8 cellular contexts compared by ENCODE assay signal in the genomic region with DNA sequence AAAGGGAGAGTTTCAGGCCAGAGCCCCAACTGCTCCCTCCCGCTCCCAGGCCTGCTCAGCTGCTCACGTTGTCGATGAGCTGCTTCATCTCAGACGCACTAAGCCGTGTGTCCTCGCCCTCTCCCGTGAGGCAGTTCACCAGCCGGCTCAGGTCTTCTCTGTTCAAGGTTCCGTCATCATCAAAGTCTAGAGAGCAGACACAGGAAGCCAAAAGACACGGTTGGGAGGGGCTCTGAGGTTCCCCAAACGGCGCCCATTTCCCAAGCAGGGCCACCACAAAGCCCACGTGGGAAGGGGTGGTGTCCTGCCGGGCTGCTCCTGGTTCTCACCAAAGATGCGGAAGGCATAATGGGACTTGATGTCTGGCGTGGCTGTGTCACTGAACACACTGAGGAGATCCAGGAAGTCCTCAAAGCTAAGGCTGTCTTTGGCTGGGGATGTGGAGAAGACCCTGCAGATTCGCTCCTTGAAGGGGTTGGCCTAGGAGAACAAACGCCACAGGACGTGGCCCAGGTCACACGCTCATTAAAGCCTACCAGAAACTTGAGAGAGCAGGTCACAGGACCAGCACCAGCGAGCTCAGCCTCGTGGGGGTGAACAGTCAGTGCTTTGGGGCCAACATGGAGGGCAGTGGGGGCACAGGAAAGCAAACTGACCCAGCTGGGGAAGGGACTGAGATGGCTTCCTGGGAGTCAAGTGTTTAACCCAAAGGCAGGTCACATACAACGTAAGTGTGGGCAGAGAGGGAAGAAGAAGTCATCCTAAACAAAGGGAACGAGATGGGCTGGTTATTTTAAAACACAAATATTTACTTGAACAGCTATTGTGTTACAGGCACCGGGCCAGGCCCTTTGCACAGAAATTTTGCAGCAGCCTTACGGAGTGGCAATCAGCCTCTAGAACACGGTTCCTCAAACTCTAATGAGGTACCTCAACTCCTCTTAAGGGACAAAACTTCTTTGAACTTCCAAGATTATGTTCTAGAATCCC. TPM values are rescaled to one million over a fixed set of nuclear protein-coding genes. Genes with fewer than 3 reads are reported as not detected.
DNase-seq lines count a peak whose midpoint lies in the region; ATAC-seq and TF ChIP-seq lines count a peak whose summit lies in the region.

No MANE protein-coding gene starts in this region.

- no peaks in the 10 kb centered on the region for H3K27me3 Mint-ChIP-seq in effector memory CD8-positive, alpha-beta T cell

- peaks cover 76% of the 10 kb centered on the region for H3K36me3 Mint-ChIP-seq in effector memory CD8-positive, alpha-beta T cell (ENCODE audit: insufficient read depth)

- H3K36me3 ChIP-seq in ovary, result no peaks in the 10 kb centered on the region

- DNase-seq in activated CD4-positive, alpha-beta T cell treated with anti-CD3 and anti-CD28 coated beads, Interleukin-2, amount 50 U/mL, for 1 hour, result peak; percentile 84
- peak; percentile 80 to 83 (median 80) for DNase-seq in effector memory CD8-positive, alpha-beta T cell
- DNase-seq in stimulated activated CD4-positive, alpha-beta T cell treated with anti-CD3 and anti-CD28 coated beads, Interleukin-2, amount 100 ng/mL, for 24 hours, result peak; percentile 66
- DNase-seq in omental fat pad (ENCODE audit: low spot score), result no peak
- DNase-seq in ovary, result no peak

- ATAC-seq in GM19395 (IDR thresholded peaks at IDR 0.05; ENCODE audit: unreplicated experiment), result peak; percentile 32
- peak; percentile 69 for ATAC-seq in effector memory CD8-positive, alpha-beta T cell (replicated peaks)
- ATAC-seq in omental fat pad (ENCODE audit: low FRiP score), result no peak
- no peak for ATAC-seq in HG02571 (IDR thresholded peaks at IDR 0.05; ENCODE audit: unreplicated experiment)
- no peak for ATAC-seq in HG02623 (IDR thresholded peaks at IDR 0.05; ENCODE audit: unreplicated experiment)

- no peak for TF ChIP-seq EP300 in ovary (IDR thresholded peaks at IDR 0.05)

- H3K27me3 ChIP-seq in ovary, result no peaks in the 10 kb centered on the region

- H3K9me3 Mint-ChIP-seq in effector memory CD8-positive, alpha-beta T cell, result no peaks in the 10 kb centered on the region

- H3K4me1 ChIP-seq in ovary (ENCODE audit: insufficient read depth), result peaks cover 4% of the 10 kb centered on the region

- 70 to 73% (median 72%) methylated on average over 27 of the region's 27 CpGs for WGBS in ovary, 3 donors

- peaks cover 45% of the 10 kb centered on the region in 2 donors for H3K4me1 Mint-ChIP-seq in effector memory CD8-positive, alpha-beta T cell (ENCODE audit: low read depth in 2 of 2)

- H3K27ac ChIP-seq in ovary, result no peak overlapping the region

- TF ChIP-seq CTCF in omental fat pad (IDR thresholded peaks at IDR 0.05) (no peak), ovary (IDR thresholded peaks at IDR 0.05) (no peak)

- no peak for TF ChIP-seq POLR2A in ovary (IDR thresholded peaks at IDR 0.05)

- intact Hi-C loops in ovary (cut with DNase I), result loop anchor here in 1 of 4 donors (5.0 kb wide), 1 partner anchor 69 kb away; no protein-coding TSS in a partner anchor

- no peaks in the 10 kb centered on the region for H3K9me3 ChIP-seq in ovary

- peak overlapping the region; percentile 97 to 98 for H3K27ac Mint-ChIP-seq in effector memory CD8-positive, alpha-beta T cell

- no peak overlapping the region for H3K4me3 ChIP-seq in ovary

- peak overlapping the region; percentile 82 to 85 for H3K4me3 Mint-ChIP-seq in effector memory CD8-positive, alpha-beta T cell

RNA-seq across cellular contexts. Expression of a gene that starts 2.4 kb away (rescaled TPM):
- total RNA-seq in omental fat pad, result 10 to 100 TPM; 27.9 to 48.3 (median 34.5) TPM
- 10 to 100 TPM; 18.5 to 68.8 (median 45.0) TPM for total RNA-seq in ovary
- polyA plus RNA-seq in ovary, result 10 to 100 TPM; 40.2 to 53.6 TPM

RNA-seq across cellular contexts. Expression of a gene that starts 2.7 kb away (rescaled TPM):
- total RNA-seq in omental fat pad (1 to 10 TPM; 4.2 to 8.0 (median 5.2) TPM), ovary (1 to 10 TPM; 2.5 to 9.3 (median 8.3) TPM)
- polyA plus RNA-seq in ovary, result 1 to 10 TPM; 2.0 to 3.0 TPM

RNA-seq across cellular contexts. Expression of a gene that starts 18.0 kb away (rescaled TPM):
- not detected for total RNA-seq in omental fat pad
- under 1 TPM in 3 of 7 donors, not detected in 4; 0.10 to 0.15 (median 0.13) TPM for total RNA-seq in ovary
- polyA plus RNA-seq in ovary, result under 1 TPM; 0.04 to 0.33 TPM

RNA-seq across cellular contexts. Expression of a gene that starts 30.2 kb away (rescaled TPM):
- total RNA-seq in omental fat pad (10 to 100 TPM in 3 of 4 donors, 1 to 10 TPM in 1; 9.3 to 24.4 (median 17.6) TPM), ovary (10 to 100 TPM; 25.3 to 83.8 (median 51.0) TPM)
- 10 to 100 TPM; 12.4 to 24.4 TPM for polyA plus RNA-seq in ovary

RNA-seq across cellular contexts. Expression of a gene that starts 34.1 kb away (rescaled TPM):
- total RNA-seq in omental fat pad, result 10 to 100 TPM; 55.5 to 81.7 (median 71.6) TPM
- total RNA-seq in ovary, result 100 to 1,000 TPM in 3 of 7 donors, 10 to 100 TPM in 4; 52.8 to 111 (median 86.0) TPM
- 100 to 1,000 TPM in 1 of 2 donors, 10 to 100 TPM in 1; 69.8 to 112 TPM for polyA plus RNA-seq in ovary

Comparison
In these comparisons a context has a peak if more than half of its experiments do, and no peak if none do; other contexts are left out.
1. ATAC-seq: peak in GM19395 (single experiment) and effector memory CD8-positive, alpha-beta T cell (single experiment); none in omental fat pad (single experiment), HG02571 (single experiment) and HG02623 (single experiment).
2. DNase-seq: peak in activated CD4-positive, alpha-beta T cell treated with anti-CD3 and anti-CD28 coated beads, Interleukin-2, amount 50 U/mL, for 1 hour (single experiment), effector memory CD8-positive, alpha-beta T cell (3 of 3) and stimulated activated CD4-positive, alpha-beta T cell treated with anti-CD3 and anti-CD28 coated beads, Interleukin-2, amount 100 ng/mL, for 24 hours (2 of 2); none in omental fat pad (single experiment) and ovary (0 of 5).